ENCODE assay signal across 11 cellular contexts in genomic region chr2:230650585-230651137, GRCh38.
DNase-seq lines count a peak whose midpoint lies in the region; ATAC-seq, FAIRE-seq and TF ChIP-seq lines count a peak whose summit lies in the region.
"Had no signal": no experiment of that assay in that cellular context is flagged by ENCODE, and none has a peak within 500 bp of the region (broad histone marks: within the 10 kb centered on the region; RNA-seq: fewer than 3 reads in every experiment).

No MANE protein-coding gene starts in this region.

- TF ChIP-seq CTCF in K562 (IDR thresholded peaks at IDR 0.05 in 2 of 3, conservative IDR thresholded peaks at IDR 0.05 in 1 of 3; ENCODE audit: insufficient read depth in 2 of 3, low read depth in 1 of 3, low read length in 3 of 3) = no peak
- no peak for TF ChIP-seq CTCF in testis (IDR thresholded peaks at IDR 0.05)

- H3K9me1 ChIP-seq in K562 (ENCODE audit: control insufficient read depth, insufficient read depth, low read length) = no peaks in the 10 kb centered on the region

- intact Hi-C loops in K562 (cut with micrococcal nuclease) (no loop called here), testis (cut with DNase I; ENCODE audit: low total_unique reads) (no loop called here)

- BruUV-seq in K562 (replicated peaks; lab: Mats Ljungman, UMichigan) = no TSS peak

- H3K36me3 ChIP-seq in BLaER1 (no peaks in the 10 kb centered on the region), K562 (ENCODE audit: control insufficient read depth, insufficient read depth, low read length) (peaks cover under 1% of the 10 kb centered on the region; the same call in 1 of the 3 replicates), testis (ENCODE audit: low read depth, missing control alignments) (no peaks in the 10 kb centered on the region)

- TF ChIP-seq EP300 in K562 (IDR thresholded peaks at IDR 0.05; ENCODE audit: low read length) = peak; percentile 57; the same call in 1 of the 2 replicates

- FAIRE-seq in K562 (lab: Jason Lieb, UNC) = peak; percentile 83
- FAIRE-seq in HTR-8/SVneo (lab: Jason Lieb, UNC) = no peak

- CTCF ChIA-PET in K562 (lab: Yijun Ruan, JAX; ENCODE audit: low intra/inter-chr PET ratio) = no interaction called here

- peak overlapping the region; percentile 63 for H3K27ac ChIP-seq in BLaER1
- peak overlapping the region; percentile 72 for H3K27ac ChIP-seq in K562 (ENCODE audit: extremely low read depth, low read depth, low read length)
- H3K27ac ChIP-seq in testis = no peak overlapping the region

- in situ Hi-C loops in K562 (cut with MboI) = no loop called here

- ATAC-seq in GM19025 (IDR thresholded peaks at IDR 0.05; ENCODE audit: low read depth, unreplicated experiment) (peak; percentile 79), HG03442 (IDR thresholded peaks at IDR 0.05; ENCODE audit: unreplicated experiment) (peak; percentile 66), K562 (peak; percentile 86)
- ATAC-seq: left colon had no signal

- peaks cover under 1% of the 10 kb centered on the region; the same call in 1 of the 3 replicates for H3K79me2 ChIP-seq in K562 (ENCODE audit: control insufficient read depth, insufficient read depth, low read length)

- no peaks in the 10 kb centered on the region for H3K27me3 ChIP-seq in BLaER1
- no peaks in the 10 kb centered on the region for H3K27me3 ChIP-seq in K562 (ENCODE audit: control insufficient read depth in 2 of 2, insufficient read depth in 2 of 2, low read length in 2 of 2)
- no peaks in the 10 kb centered on the region for H3K27me3 ChIP-seq in testis

- 0% methylated on average over 7 of the region's 7 CpGs for WGBS in K562 (ENCODE audit: insufficient coverage, low coverage, missing lambda C conversion rate)
- 58 to 62% methylated on average over 7 of the region's 7 CpGs for whole genome bisulfite sequencing in testis, 2 donors

- DNase-seq in K562 (ENCODE audit: extremely low read depth in 1 of 4, low spot score in 3 of 4) (peak; percentile 34 to 71 (median 46)), testis (no peak), SW 1271 (lab: John Stamatoyannopoulos, UW) (no peak), HTR-8/SVneo (ENCODE audit: insufficient read length, low spot score) (no peak), KG1 (lab: John Stamatoyannopoulos, UW) (no peak)
- DNase-seq: activated gamma-delta T cell; CD4-positive, CD25-positive, alpha-beta regulatory T cell; left colon had no signal

- H4K20me1 ChIP-seq in BLaER1 (no peaks in the 10 kb centered on the region), K562 (replicated peaks; ENCODE audit: control insufficient read depth, insufficient read depth, low read length) (no peaks in the 10 kb centered on the region)

- peak overlapping the region; percentile 93 for H2AFZ ChIP-seq in K562 (ENCODE audit: low read depth, low read length)

- H3K4me2 ChIP-seq in BLaER1 (peak overlapping the region; percentile 70), K562 (ENCODE audit: insufficient read depth, low read length) (peak overlapping the region; percentile 61)

- TF ChIP-seq POLR2A in K562 (conservative IDR thresholded peaks at IDR 0.05) (no peak), testis (IDR thresholded peaks at IDR 0.05) (no peak)

- POLR2A ChIA-PET in K562 (lab: Yijun Ruan, JAX) = interaction anchor here (0.6 kb wide), 2 partner anchors 122 to 1475 kb away, joined by 3 read pairs; no protein-coding TSS in a partner anchor

- H3K9ac ChIP-seq in BLaER1 (peak overlapping the region; percentile 30; the same call in 1 of the 2 replicates), K562 (ENCODE audit: insufficient read depth in 1 of 2, low read depth in 2 of 2, low read length in 2 of 2) (peak overlapping the region; percentile 34 to 75; a peak in 2 of 4 replicates)

- H3K4me1 ChIP-seq in BLaER1 (peaks cover 50% of the 10 kb centered on the region), K562 (replicated peaks in 1 of 2; ENCODE audit: control insufficient read depth in 2 of 2, insufficient read depth in 2 of 2, low read length in 2 of 2) (peaks cover 9 to 24% of the 10 kb centered on the region in 2 experiments; a peak in 4 of 5 replicates), testis (no peaks in the 10 kb centered on the region)

- H3K4me3 ChIP-seq in BLaER1 (peak overlapping the region; percentile 26; the same call in 1 of the 2 replicates), K562 (no peak overlapping the region), testis (no peak overlapping the region)

- peaks cover 22% of the 10 kb centered on the region for H3K9me3 ChIP-seq in BLaER1
- no peaks in the 10 kb centered on the region for H3K9me3 ChIP-seq in K562 (replicated peaks; ENCODE audit: control insufficient read depth, insufficient read depth, low read depth, low read length)
- no peaks in the 10 kb centered on the region for H3K9me3 ChIP-seq in testis

- TF ChIP-seq RAD21 in K562 (CRISPR knock-in tag; conservative IDR thresholded peaks at IDR 0.05 in 1 of 2, IDR thresholded peaks at IDR 0.05 in 1 of 2) = no peak

TF ChIP-seq in K562, 482 proteins besides CTCF, POLR2A, EP300 and RAD21 (continues in another document):
- peak in 1 of 2 experiments; percentile 53; a peak in 1 of 4 replicates for TF ChIP-seq RCOR1 (IDR thresholded peaks at IDR 0.05; ENCODE audit: borderline replicate concordance in 1 of 2, low read depth in 2 of 2, low read length in 2 of 2)
- TF ChIP-seq ZNF274 (IDR thresholded peaks at IDR 0.05; ENCODE audit: borderline replicate concordance, low read depth, low read length) = no peak
- TF ChIP-seq CTBP1 (IDR thresholded peaks at IDR 0.05; ENCODE audit: borderline replicate concordance) = peak; percentile 16; the same call in 1 of the 2 replicates
- TF ChIP-seq CSDE1 (IDR thresholded peaks at IDR 0.05) = no peak
- TF ChIP-seq CREM (IDR thresholded peaks at IDR 0.05; ENCODE audit: low read depth) = peak; percentile 42; the same call in 1 of the 2 replicates
- TF ChIP-seq TRIM24 (IDR thresholded peaks at IDR 0.05) = peak in 1 of 2 experiments; percentile 47; a peak in 2 of 4 replicates
- peak; percentile 70 for TF ChIP-seq ZNF592 (IDR thresholded peaks at IDR 0.05)
- TF ChIP-seq DPF2 (IDR thresholded peaks at IDR 0.05) = peak; percentile 44; the same call in 1 of the 2 replicates
- TF ChIP-seq SOX6 (IDR thresholded peaks at IDR 0.05) = peak; percentile 80; the same call in 1 of the 2 replicates
- peak; percentile 39; the same call in 1 of the 2 replicates for TF ChIP-seq CBFA2T3 (IDR thresholded peaks at IDR 0.05)
- TF ChIP-seq ZFP1 (CRISPR knock-in tag; IDR thresholded peaks at IDR 0.05) = no peak
- TF ChIP-seq RNF2 (IDR thresholded peaks at IDR 0.05) = peak; percentile 15; the same call in 1 of the 2 replicates
- TF ChIP-seq ESRRA (IDR thresholded peaks at IDR 0.05; ENCODE audit: borderline replicate concordance, low read depth) = no peak
- TF ChIP-seq CEBPB (tag; IDR thresholded peaks at IDR 0.05) = no peak
- peak; percentile 29; the same call in 1 of the 2 replicates for TF ChIP-seq LEF1 (IDR thresholded peaks at IDR 0.05)
- TF ChIP-seq SAP30 (IDR thresholded peaks at IDR 0.05; ENCODE audit: borderline replicate concordance, insufficient read depth, low read depth, low read length, poor library complexity, severe bottlenecking) = no peak
- TF ChIP-seq EP400 (IDR thresholded peaks at IDR 0.05) = peak; percentile 27; the same call in 1 of the 2 replicates
- TF ChIP-seq TCF3 (CRISPR knock-in tag; IDR thresholded peaks at IDR 0.05) = peak; percentile 7; the same call in 1 of the 2 replicates

Comparison
In these comparisons a context has a peak if more than half of its experiments do, and no peak if none do; other contexts are left out.
1. H3K27ac ChIP-seq: peak in BLaER1 (single experiment) and K562 (single experiment); none in testis (0 of 2).
2. DNase-seq: peak in K562 (4 of 4); none in testis (single experiment), SW 1271 (0 of 2), HTR-8/SVneo (single experiment) and KG1 (single experiment).
3. Peak in every context shown above with its lines, with median percentiles within 50 percentile points of each other: ATAC-seq.